Comparison of ENCODE assay signal across 8 cellular contexts in genomic region chr14:20682435-20683124, GRCh38. TPM values are rescaled to one million over a fixed set of nuclear protein-coding genes. Genes with fewer than 3 reads are reported as not detected.
DNase-seq lines count a peak whose midpoint lies in the region; ATAC-seq and TF ChIP-seq lines count a peak whose summit lies in the region.

No MANE protein-coding gene starts in this region.

- peaks cover 24% of the 10 kb centered on the region for H3K4me1 Mint-ChIP-seq in activated T-helper 17 cell treated with anti-CD3 and anti-CD28 coated beads, Interleukin-2, amount 50 U/mL, for 72 hours
- H3K4me1 Mint-ChIP-seq in neural crest cell, result peaks cover 8% of the 10 kb centered on the region
- peaks cover 9% of the 10 kb centered on the region for H3K4me1 Mint-ChIP-seq in stimulated activated naive CD8-positive, alpha-beta T cell treated with anti-CD3 and anti-CD28 coated beads, Interleukin-15, amount 100 ng/mL, for 72 hours

- no peaks in the 10 kb centered on the region for H3K9me3 Mint-ChIP-seq in activated T-helper 17 cell treated with anti-CD3 and anti-CD28 coated beads, Interleukin-2, amount 50 U/mL, for 72 hours
- no peaks in the 10 kb centered on the region for H3K9me3 Mint-ChIP-seq in neural crest cell
- H3K9me3 Mint-ChIP-seq in stimulated activated naive CD8-positive, alpha-beta T cell treated with anti-CD3 and anti-CD28 coated beads, Interleukin-15, amount 100 ng/mL, for 72 hours, result no peaks in the 10 kb centered on the region

- no peaks in the 10 kb centered on the region for H3K27me3 Mint-ChIP-seq in activated T-helper 17 cell treated with anti-CD3 and anti-CD28 coated beads, Interleukin-2, amount 50 U/mL, for 72 hours
- H3K27me3 Mint-ChIP-seq in neural crest cell (ENCODE audit: low read depth), result peaks cover 20% of the 10 kb centered on the region
- no peaks in the 10 kb centered on the region for H3K27me3 Mint-ChIP-seq in stimulated activated naive CD8-positive, alpha-beta T cell treated with anti-CD3 and anti-CD28 coated beads, Interleukin-15, amount 100 ng/mL, for 72 hours

- H3K36me3 Mint-ChIP-seq in activated T-helper 17 cell treated with anti-CD3 and anti-CD28 coated beads, Interleukin-2, amount 50 U/mL, for 72 hours (ENCODE audit: low read depth), result no peaks in the 10 kb centered on the region
- H3K36me3 Mint-ChIP-seq in neural crest cell (ENCODE audit: low read depth), result no peaks in the 10 kb centered on the region

- peak; percentile 54 for ATAC-seq in GM21526 (IDR thresholded peaks at IDR 0.05; ENCODE audit: low FRiP score, unreplicated experiment)
- ATAC-seq in activated T-helper 17 cell treated with anti-CD3 and anti-CD28 coated beads, Interleukin-2, amount 50 U/mL, for 72 hours (replicated peaks), result peak; percentile 75
- ATAC-seq in stimulated activated naive CD8-positive, alpha-beta T cell treated with anti-CD3 and anti-CD28 coated beads, Interleukin-15, amount 100 ng/mL, for 72 hours, result peak; percentile 72

- peak; percentile 96 for DNase-seq in DMS 273 (lab: John Stamatoyannopoulos, UW; ENCODE audit: unreplicated experiment)
- DNase-seq in HuH-7 (ENCODE audit: low spot score), result peak; percentile 69
- DNase-seq in RKO (ENCODE audit: low spot score), result peak; percentile 94
- DNase-seq in fibroblast of the conjunctiva (ENCODE audit: low read depth), result peak; percentile 88
- peak; percentile 71 for DNase-seq in neural crest cell (ENCODE audit: low read depth, low spot score)
- DNase-seq in stimulated activated naive CD8-positive, alpha-beta T cell treated with anti-CD3 and anti-CD28 coated beads, Interleukin-15, amount 100 ng/mL, for 72 hours, result peak; percentile 84

- TF ChIP-seq CTCF in neural crest cell (conservative IDR thresholded peaks at IDR 0.05), result no peak

- H3K27ac Mint-ChIP-seq in activated T-helper 17 cell treated with anti-CD3 and anti-CD28 coated beads, Interleukin-2, amount 50 U/mL, for 72 hours, result no peak overlapping the region
- no peak overlapping the region for H3K27ac Mint-ChIP-seq in neural crest cell (ENCODE audit: unreplicated experiment)
- H3K27ac Mint-ChIP-seq in stimulated activated naive CD8-positive, alpha-beta T cell treated with anti-CD3 and anti-CD28 coated beads, Interleukin-15, amount 100 ng/mL, for 72 hours, result no peak overlapping the region

- no peak overlapping the region for H3K4me3 Mint-ChIP-seq in activated T-helper 17 cell treated with anti-CD3 and anti-CD28 coated beads, Interleukin-2, amount 50 U/mL, for 72 hours
- no peak overlapping the region for H3K4me3 Mint-ChIP-seq in neural crest cell
- H3K4me3 Mint-ChIP-seq in stimulated activated naive CD8-positive, alpha-beta T cell treated with anti-CD3 and anti-CD28 coated beads, Interleukin-15, amount 100 ng/mL, for 72 hours, result no peak overlapping the region

RNA-seq across cellular contexts. Expression of gene RNASE4, which starts 1.8 kb away (rescaled TPM):
- total RNA-seq in activated T-helper 17 cell treated with anti-CD3 and anti-CD28 coated beads, Interleukin-2, amount 50 U/mL, for 72 hours, result 1 to 10 TPM; 1.0 to 6.1 TPM
- 2.6 TPM in 2 replicates for total RNA-seq in neural crest cell

RNA-seq across cellular contexts. Expression of gene ANG, which starts 6.0 kb away (rescaled TPM):
- total RNA-seq in activated T-helper 17 cell treated with anti-CD3 and anti-CD28 coated beads, Interleukin-2, amount 50 U/mL, for 72 hours, result 10 to 100 TPM in 1 of 2 donors, 1 to 10 TPM in 1; 3.6 to 11.1 TPM
- total RNA-seq in neural crest cell, result 2.3 and 3.3 TPM in 2 replicates

RNA-seq across cellular contexts. Expression of gene OR6S1, which starts 41.1 kb away (rescaled TPM):
- not detected for total RNA-seq in activated T-helper 17 cell treated with anti-CD3 and anti-CD28 coated beads, Interleukin-2, amount 50 U/mL, for 72 hours
- total RNA-seq in neural crest cell, result not detected in 2 replicates

Comparison
In these comparisons a context has a peak if more than half of its experiments do, and no peak if none do; other contexts are left out.
1. Peak in every context shown above with its lines: DNase-seq and ATAC-seq.